In the genomic region with DNA sequence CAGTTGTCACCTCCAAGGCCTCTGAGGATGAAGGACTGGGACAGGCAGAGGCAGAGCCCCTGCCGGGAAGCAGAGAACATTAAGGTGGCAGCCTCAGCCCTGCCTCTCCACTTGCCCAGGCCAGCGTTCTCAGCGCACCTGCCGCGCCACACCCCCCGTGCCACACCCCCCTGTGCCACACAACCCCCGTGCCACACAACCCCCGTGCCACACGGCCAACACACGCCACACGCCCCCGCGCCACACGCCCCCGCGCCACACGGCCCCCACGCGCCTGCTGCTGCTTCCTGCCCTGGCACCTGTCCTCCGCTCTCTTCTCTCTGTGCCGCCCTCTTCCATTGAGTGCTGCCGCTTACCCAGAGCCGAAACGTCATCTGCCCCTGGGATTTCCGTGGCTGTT, we compare ENCODE assay signal across 1 cellular context.
TF ChIP-seq lines count a peak whose summit lies in the region.

No MANE protein-coding gene starts in this region.

TF ChIP-seq in GM23338, 12 proteins besides CTCF, POLR2A, EP300 and RAD21 (continued from another document):
- TF ChIP-seq, protein P1, sequence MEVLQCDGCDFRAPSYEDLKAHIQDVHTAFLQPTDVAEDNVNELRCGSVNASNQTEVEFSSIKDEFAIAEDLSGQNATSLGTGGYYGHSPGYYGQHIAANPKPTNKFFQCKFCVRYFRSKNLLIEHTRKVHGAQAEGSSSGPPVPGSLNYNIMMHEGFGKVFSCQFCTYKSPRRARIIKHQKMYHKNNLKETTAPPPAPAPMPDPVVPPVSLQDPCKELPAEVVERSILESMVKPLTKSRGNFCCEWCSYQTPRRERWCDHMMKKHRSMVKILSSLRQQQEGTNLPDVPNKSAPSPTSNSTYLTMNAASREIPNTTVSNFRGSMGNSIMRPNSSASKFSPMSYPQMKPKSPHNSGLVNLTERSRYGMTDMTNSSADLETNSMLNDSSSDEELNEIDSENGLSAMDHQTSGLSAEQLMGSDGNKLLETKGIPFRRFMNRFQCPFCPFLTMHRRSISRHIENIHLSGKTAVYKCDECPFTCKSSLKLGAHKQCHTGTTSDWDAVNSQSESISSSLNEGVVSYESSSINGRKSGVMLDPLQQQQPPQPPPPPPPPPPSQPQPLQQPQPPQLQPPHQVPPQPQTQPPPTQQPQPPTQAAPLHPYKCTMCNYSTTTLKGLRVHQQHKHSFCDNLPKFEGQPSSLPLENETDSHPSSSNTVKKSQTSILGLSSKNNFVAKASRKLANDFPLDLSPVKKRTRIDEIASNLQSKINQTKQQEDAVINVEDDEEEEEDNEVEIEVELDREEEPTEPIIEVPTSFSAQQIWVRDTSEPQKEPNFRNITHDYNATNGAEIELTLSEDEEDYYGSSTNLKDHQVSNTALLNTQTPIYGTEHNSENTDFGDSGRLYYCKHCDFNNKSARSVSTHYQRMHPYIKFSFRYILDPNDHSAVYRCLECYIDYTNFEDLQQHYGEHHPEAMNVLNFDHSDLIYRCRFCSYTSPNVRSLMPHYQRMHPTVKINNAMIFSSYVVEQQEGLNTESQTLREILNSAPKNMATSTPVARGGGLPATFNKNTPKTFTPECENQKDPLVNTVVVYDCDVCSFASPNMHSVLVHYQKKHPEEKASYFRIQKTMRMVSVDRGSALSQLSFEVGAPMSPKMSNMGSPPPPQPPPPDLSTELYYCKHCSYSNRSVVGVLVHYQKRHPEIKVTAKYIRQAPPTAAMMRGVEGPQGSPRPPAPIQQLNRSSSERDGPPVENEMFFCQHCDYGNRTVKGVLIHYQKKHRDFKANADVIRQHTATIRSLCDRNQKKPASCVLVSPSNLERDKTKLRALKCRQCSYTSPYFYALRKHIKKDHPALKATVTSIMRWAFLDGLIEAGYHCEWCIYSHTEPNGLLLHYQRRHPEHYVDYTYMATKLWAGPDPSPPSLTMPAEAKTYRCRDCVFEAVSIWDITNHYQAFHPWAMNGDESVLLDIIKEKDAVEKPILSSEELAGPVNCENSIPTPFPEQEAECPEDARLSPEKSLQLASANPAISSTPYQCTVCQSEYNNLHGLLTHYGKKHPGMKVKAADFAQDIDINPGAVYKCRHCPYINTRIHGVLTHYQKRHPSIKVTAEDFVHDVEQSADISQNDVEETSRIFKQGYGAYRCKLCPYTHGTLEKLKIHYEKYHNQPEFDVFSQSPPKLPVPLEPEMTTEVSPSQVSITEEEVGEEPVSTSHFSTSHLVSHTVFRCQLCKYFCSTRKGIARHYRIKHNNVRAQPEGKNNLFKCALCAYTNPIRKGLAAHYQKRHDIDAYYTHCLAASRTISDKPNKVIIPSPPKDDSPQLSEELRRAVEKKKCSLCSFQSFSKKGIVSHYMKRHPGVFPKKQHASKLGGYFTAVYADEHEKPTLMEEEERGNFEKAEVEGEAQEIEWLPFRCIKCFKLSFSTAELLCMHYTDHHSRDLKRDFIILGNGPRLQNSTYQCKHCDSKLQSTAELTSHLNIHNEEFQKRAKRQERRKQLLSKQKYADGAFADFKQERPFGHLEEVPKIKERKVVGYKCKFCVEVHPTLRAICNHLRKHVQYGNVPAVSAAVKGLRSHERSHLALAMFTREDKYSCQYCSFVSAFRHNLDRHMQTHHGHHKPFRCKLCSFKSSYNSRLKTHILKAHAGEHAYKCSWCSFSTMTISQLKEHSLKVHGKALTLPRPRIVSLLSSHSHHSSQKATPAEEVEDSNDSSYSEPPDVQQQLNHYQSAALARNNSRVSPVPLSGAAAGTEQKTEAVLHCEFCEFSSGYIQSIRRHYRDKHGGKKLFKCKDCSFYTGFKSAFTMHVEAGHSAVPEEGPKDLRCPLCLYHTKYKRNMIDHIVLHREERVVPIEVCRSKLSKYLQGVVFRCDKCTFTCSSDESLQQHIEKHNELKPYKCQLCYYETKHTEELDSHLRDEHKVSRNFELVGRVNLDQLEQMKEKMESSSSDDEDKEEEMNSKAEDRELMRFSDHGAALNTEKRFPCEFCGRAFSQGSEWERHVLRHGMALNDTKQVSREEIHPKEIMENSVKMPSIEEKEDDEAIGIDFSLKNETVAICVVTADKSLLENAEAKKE (CRISPR knock-in tag; IDR thresholded peaks at IDR 0.05), result no peak
- TF ChIP-seq STAT1 (IDR thresholded peaks at IDR 0.05; ENCODE audit: unreplicated experiment), result no peak
- TF ChIP-seq ZNF331 (CRISPR knock-in tag; IDR thresholded peaks at IDR 0.05; ENCODE audit: low read depth), result no peak
- no peak for TF ChIP-seq POLR2AphosphoS5 (IDR thresholded peaks at IDR 0.05; ENCODE audit: low read depth)
- no peak for TF ChIP-seq JUNB (IDR thresholded peaks at IDR 0.05; ENCODE audit: unreplicated experiment)
- no peak for TF ChIP-seq NANOG (IDR thresholded peaks at IDR 0.05; ENCODE audit: borderline replicate concordance)
- TF ChIP-seq, protein P2, sequence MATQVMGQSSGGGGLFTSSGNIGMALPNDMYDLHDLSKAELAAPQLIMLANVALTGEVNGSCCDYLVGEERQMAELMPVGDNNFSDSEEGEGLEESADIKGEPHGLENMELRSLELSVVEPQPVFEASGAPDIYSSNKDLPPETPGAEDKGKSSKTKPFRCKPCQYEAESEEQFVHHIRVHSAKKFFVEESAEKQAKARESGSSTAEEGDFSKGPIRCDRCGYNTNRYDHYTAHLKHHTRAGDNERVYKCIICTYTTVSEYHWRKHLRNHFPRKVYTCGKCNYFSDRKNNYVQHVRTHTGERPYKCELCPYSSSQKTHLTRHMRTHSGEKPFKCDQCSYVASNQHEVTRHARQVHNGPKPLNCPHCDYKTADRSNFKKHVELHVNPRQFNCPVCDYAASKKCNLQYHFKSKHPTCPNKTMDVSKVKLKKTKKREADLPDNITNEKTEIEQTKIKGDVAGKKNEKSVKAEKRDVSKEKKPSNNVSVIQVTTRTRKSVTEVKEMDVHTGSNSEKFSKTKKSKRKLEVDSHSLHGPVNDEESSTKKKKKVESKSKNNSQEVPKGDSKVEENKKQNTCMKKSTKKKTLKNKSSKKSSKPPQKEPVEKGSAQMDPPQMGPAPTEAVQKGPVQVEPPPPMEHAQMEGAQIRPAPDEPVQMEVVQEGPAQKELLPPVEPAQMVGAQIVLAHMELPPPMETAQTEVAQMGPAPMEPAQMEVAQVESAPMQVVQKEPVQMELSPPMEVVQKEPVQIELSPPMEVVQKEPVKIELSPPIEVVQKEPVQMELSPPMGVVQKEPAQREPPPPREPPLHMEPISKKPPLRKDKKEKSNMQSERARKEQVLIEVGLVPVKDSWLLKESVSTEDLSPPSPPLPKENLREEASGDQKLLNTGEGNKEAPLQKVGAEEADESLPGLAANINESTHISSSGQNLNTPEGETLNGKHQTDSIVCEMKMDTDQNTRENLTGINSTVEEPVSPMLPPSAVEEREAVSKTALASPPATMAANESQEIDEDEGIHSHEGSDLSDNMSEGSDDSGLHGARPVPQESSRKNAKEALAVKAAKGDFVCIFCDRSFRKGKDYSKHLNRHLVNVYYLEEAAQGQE (IDR thresholded peaks at IDR 0.05; ENCODE audit: unreplicated experiment), result no peak
- no peak for TF ChIP-seq EZH2 (IDR thresholded peaks at IDR 0.05; ENCODE audit: low read depth, unreplicated experiment)
